In the genomic region with DNA sequence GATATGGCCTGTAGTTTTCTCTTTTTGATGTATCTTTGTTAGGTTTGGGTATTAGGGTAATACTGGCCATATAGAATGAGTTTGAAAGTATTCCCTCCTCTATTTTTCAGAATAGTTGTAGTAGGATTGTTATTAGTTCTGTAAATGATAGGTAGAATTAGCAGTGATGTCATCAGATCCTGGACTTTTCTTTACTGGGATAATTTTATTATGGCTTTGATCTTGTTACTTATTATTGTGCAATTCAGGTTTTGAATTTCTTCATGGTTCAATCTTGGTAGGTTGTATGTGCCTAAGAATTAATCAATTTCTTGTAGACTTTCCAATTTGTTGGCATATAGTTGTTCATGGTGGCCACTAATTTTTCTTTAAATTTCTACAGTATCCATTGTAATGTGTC, we compare ENCODE assay signal across 11 cellular contexts.
"Had no signal": no experiment of that assay in that cellular context is flagged by ENCODE, and none has a peak within 500 bp of the region (broad histone marks: within the 10 kb centered on the region; RNA-seq: fewer than 3 reads in every experiment).

No MANE protein-coding gene starts in this region.

- H3K4me3 ChIP-seq: GM23248, GM23338, HAP-1 had no signal

- H3K36me3 ChIP-seq: HAP-1 had no signal

- H3K4me2 ChIP-seq: GM23338 had no signal

- H3K9ac ChIP-seq: GM23248 had no signal

- ATAC-seq: GM23338, HCT116 had no signal

- H2AFZ ChIP-seq: GM23248, GM23338 had no signal

- FAIRE-seq: H1, H54 had no signal

- DNase-seq: GM23248, GOT3, H7, H9, HCEC 1CT, HFFc6 had no signal

- H3K27ac ChIP-seq: GM23248 had no signal

- H3K9me3 ChIP-seq: HAP-1 had no signal

- H3K4me1 ChIP-seq: HAP-1 had no signal
